ENCODE assay signal across 10 cellular contexts in genomic region chr10:126247454-126247975, GRCh38.
A peak's percentile ranks its signal among the peaks of the same experiment; 100 is the strongest.
DNase-seq lines count a peak whose midpoint lies in the region; ATAC-seq and TF ChIP-seq lines count a peak whose summit lies in the region.
"Had no signal": no experiment of that assay in that cellular context is flagged by ENCODE, and none has a peak within 500 bp of the region (broad histone marks: within the 10 kb centered on the region; RNA-seq: fewer than 3 reads in every experiment).

No MANE protein-coding gene starts in this region.

- no peaks in the 10 kb centered on the region for H3K36me3 ChIP-seq in brain microvascular endothelial cell (replicated peaks)
- H3K36me3 ChIP-seq in tibial artery = no peaks in the 10 kb centered on the region

- H3K4me3 ChIP-seq in HFF-Myc (replicated peaks; ENCODE audit: low read depth, low read length) (no peak overlapping the region), brain microvascular endothelial cell (ENCODE audit: low read depth, low read length) (no peak overlapping the region), tibial artery (no peak overlapping the region)

- in situ Hi-C loops in brain microvascular endothelial cell (cut with HindIII; ENCODE audit: low pct_ligation_motif_present, low sequenced_read_pairs) = no loop called here

- H3K27me3 ChIP-seq in brain microvascular endothelial cell (replicated peaks) = no peaks in the 10 kb centered on the region
- no peaks in the 10 kb centered on the region for H3K27me3 ChIP-seq in tibial artery

- peaks cover 0 to 29% (median 6%) of the 10 kb centered on the region in 4 donors for H3K4me1 ChIP-seq in tibial artery

- ATAC-seq in HG03378 (IDR thresholded peaks at IDR 0.05; ENCODE audit: unreplicated experiment) (no peak), HG02840 (IDR thresholded peaks at IDR 0.05; ENCODE audit: low FRiP score, unreplicated experiment) (no peak)

- DNase-seq in HFF-Myc (ENCODE audit: extremely low read depth, low read depth) (peak; percentile 90), brain microvascular endothelial cell (peak; percentile 100), islet precursor cell (peak; percentile 80), tibial artery (peak; percentile 90 to 94), NCI-H2029 (lab: John Stamatoyannopoulos, UW) (no peak), NCI-H345 (lab: John Stamatoyannopoulos, UW) (no peak)
- DNase-seq: NCI-H1694, T-helper 9 cell had no signal

- intact Hi-C loops in tibial artery (cut with DNase I; ENCODE audit: low total_unique reads) = no loop called here

- no peaks in the 10 kb centered on the region for H3K9me3 ChIP-seq in tibial artery

- TF ChIP-seq CTCF in HFF-Myc (IDR thresholded peaks at IDR 0.05; ENCODE audit: low read depth, low read length, missing control alignments) (no peak), brain microvascular endothelial cell (IDR thresholded peaks at IDR 0.05; ENCODE audit: low read depth, low read length, missing control alignments) (no peak), tibial artery (IDR thresholded peaks at IDR 0.05) (no peak)

- peak overlapping the region; percentile 96 for H3K27ac ChIP-seq in brain microvascular endothelial cell
- peak overlapping the region; percentile 63 to 70 for H3K27ac ChIP-seq in tibial artery

Comparison
In these comparisons a context has a peak if more than half of its experiments do, and no peak if none do; other contexts are left out.
1. DNase-seq: peak in HFF-Myc (single experiment), brain microvascular endothelial cell (single experiment), islet precursor cell (single experiment) and tibial artery (2 of 2); none in NCI-H2029 (single experiment) and NCI-H345 (single experiment).